Comparison of ENCODE assay signal across 19 cellular contexts in genomic region chr7:155489158-155489840, GRCh38. TPM values are rescaled to one million over a fixed set of nuclear protein-coding genes. Genes with fewer than 3 reads are reported as not detected.
DNase-seq lines count a peak whose midpoint lies in the region; ATAC-seq, FAIRE-seq and TF ChIP-seq lines count a peak whose summit lies in the region.
"Had no signal": no experiment of that assay in that cellular context is flagged by ENCODE, and none has a peak within 500 bp of the region (broad histone marks: within the 10 kb centered on the region; RNA-seq: fewer than 3 reads in every experiment).

No MANE protein-coding gene starts in this region.

- H3K9ac ChIP-seq in H1 (replicated peaks in 1 of 4; ENCODE audit: extremely low read depth in 1 of 4, low read depth in 3 of 4, low read length in 3 of 4) (no peak overlapping the region), neural progenitor cell (no peak overlapping the region)

- H4K5ac ChIP-seq in H1 (ENCODE audit: insufficient read length, low read depth, low read length), result no peak overlapping the region

- intact Hi-C loops in CD4-positive, alpha-beta memory T cell (cut with micrococcal nuclease), result no loop called here

- peak overlapping the region; percentile 39; the same call in 1 of the 2 replicates for H2BK5ac ChIP-seq in H1 (ENCODE audit: low read depth, low read length)

- H3K4me1 Mint-ChIP-seq in CD4-positive, alpha-beta memory T cell, result peaks cover 4 to 18% (median 8%) of the 10 kb centered on the region in 4 donors
- H3K4me1 Mint-ChIP-seq in neural progenitor cell, result peaks cover 85% of the 10 kb centered on the region

- POLR2A ChIA-PET in CD4-positive, alpha-beta memory T cell (lab: Charles Lee; ENCODE audit: partially characterized antibody), result no interaction called here
- POLR2A ChIA-PET in H1 (lab: Charles Lee; ENCODE audit: partially characterized antibody), result interaction anchor here (0.9 to 1.0 kb wide), 2 partner anchors 20 to 42 kb away, joined by 3 read pairs; no protein-coding TSS in a partner anchor

- H3K36me3 Mint-ChIP-seq in CD4-positive, alpha-beta memory T cell, result no peaks in the 10 kb centered on the region
- peaks cover 7% of the 10 kb centered on the region for H3K36me3 Mint-ChIP-seq in neural progenitor cell

- H3K23me2 ChIP-seq in H1 (ENCODE audit: low read depth, low read length), result peaks cover 3% of the 10 kb centered on the region; the same call in 1 of the 2 replicates

- H2AFZ ChIP-seq in H1 (ENCODE audit: low read length) (no peak overlapping the region), neural progenitor cell (replicated peaks) (no peak overlapping the region)

- no peaks in the 10 kb centered on the region for H3K9me3 ChIP-seq in CD4-positive, alpha-beta memory T cell (ENCODE audit: control insufficient read depth in 1 of 2, low read length in 2 of 2)
- H3K9me3 ChIP-seq in H1 (ENCODE audit: insufficient read depth in 2 of 2, low read depth in 1 of 2, low read length in 1 of 2) (no peaks in the 10 kb centered on the region), neural progenitor cell (ENCODE audit: low read depth) (no peaks in the 10 kb centered on the region)
- H3K9me3 ChIP-seq: thyroid gland had no signal

- TF ChIP-seq POLR2A in H1 (IDR thresholded peaks at IDR 0.05; ENCODE audit: control extremely low read depth in 1 of 2, low read depth in 2 of 2, low read length in 2 of 2), result no peak

- 88% methylated on average over 18 of the region's 20 CpGs; no CpG with 5 or more reads in 1 of the 2 experiments for WGBS in H1 (ENCODE audit: extremely low coverage in 1 of 2, insufficient coverage in 1 of 2, insufficient read length in 1 of 2, insufficient replicate concordance in 2 of 2, low coverage in 1 of 2, low lambda C conversion rate in 2 of 2, missing lambda C conversion rate in 1 of 2), 2 experiments

- no peak overlapping the region for H3K4me3 ChIP-seq in CD4-positive, alpha-beta memory T cell (ENCODE audit: low read length in 2 of 2)
- H3K4me3 ChIP-seq in H1 (ENCODE audit: extremely low read depth in 1 of 4, insufficient read depth in 2 of 4, low read depth in 3 of 4, low read length in 4 of 4), result no peak overlapping the region
- H3K4me3 ChIP-seq in neural progenitor cell, result no peak overlapping the region

- peak overlapping the region; percentile 88; the same call in 1 of the 2 replicates for H2BK15ac ChIP-seq in H1 (ENCODE audit: low read length)

- H3K4me3 Mint-ChIP-seq in CD4-positive, alpha-beta memory T cell, result peak overlapping the region in 5 of 8 donors; percentile 26 to 60 (median 40)
- H3K4me3 Mint-ChIP-seq in neural progenitor cell, result no peak overlapping the region

- H3K9me3 Mint-ChIP-seq in CD4-positive, alpha-beta memory T cell, result peaks cover 0 to 1% (median 0%) of the 10 kb centered on the region in 8 donors
- no peaks in the 10 kb centered on the region for H3K9me3 Mint-ChIP-seq in neural progenitor cell

- H3K18ac ChIP-seq in H1 (ENCODE audit: extremely low read depth, low read length), result peak overlapping the region; percentile 48; the same call in 1 of the 2 replicates

- no peak for TF ChIP-seq EP300 in H1 (IDR thresholded peaks at IDR 0.05; ENCODE audit: borderline replicate concordance in 1 of 2, low read depth in 2 of 2, low read length in 2 of 2)

- no peak overlapping the region for H4K91ac ChIP-seq in H1 (replicated peaks; ENCODE audit: insufficient read length, low read length)

- no peak overlapping the region for H3K4ac ChIP-seq in H1 (replicated peaks; ENCODE audit: insufficient read length, low read depth, low read length)

- H3K23ac ChIP-seq in H1 (ENCODE audit: insufficient read length), result no peak overlapping the region

- peak; percentile 50 for ATAC-seq in GM18502 (IDR thresholded peaks at IDR 0.05; ENCODE audit: poor library complexity, unreplicated experiment)
- ATAC-seq in GM19397 (IDR thresholded peaks at IDR 0.05; ENCODE audit: unreplicated experiment), result no peak

- peaks cover 8% of the 10 kb centered on the region for H3K4me1 ChIP-seq in CD4-positive, alpha-beta memory T cell (ENCODE audit: insufficient read depth, low read length)
- H3K4me1 ChIP-seq in H1 (replicated peaks in 1 of 4; ENCODE audit: control insufficient read depth in 3 of 4, insufficient read depth in 4 of 4, low read length in 3 of 4), result peaks cover 0 to 14% (median 12%) of the 10 kb centered on the region in 4 experiments; a peak in 6 of 7 replicates
- peaks cover 21% of the 10 kb centered on the region for H3K4me1 ChIP-seq in neural progenitor cell

- CTCF ChIA-PET in CD4-positive, alpha-beta memory T cell (lab: Charles Lee; ENCODE audit: partially characterized antibody), result no interaction called here
- CTCF ChIA-PET in H1 (lab: Charles Lee; ENCODE audit: partially characterized antibody), result interaction anchor here (0.8 to 1.6 kb wide), 3 partner anchors 14 to 75 kb away, joined by 3 to 4 read pairs (median 4); no protein-coding TSS in a partner anchor

- H3K56ac ChIP-seq in H1 (replicated peaks; ENCODE audit: insufficient read length, low read depth, low read length), result no peak overlapping the region

- TF ChIP-seq CTCF in H1 (IDR thresholded peaks at IDR 0.05; ENCODE audit: control extremely low read depth in 1 of 3, insufficient read depth in 1 of 3, low read depth in 1 of 3, low read length in 3 of 3) (no peak), neural progenitor cell (IDR thresholded peaks at IDR 0.05) (no peak)

- no peaks in the 10 kb centered on the region for H3K36me3 ChIP-seq in CD4-positive, alpha-beta memory T cell (ENCODE audit: insufficient read depth, low read length)
- H3K36me3 ChIP-seq in H1 (ENCODE audit: control insufficient read depth in 2 of 4, insufficient read depth in 4 of 4, low read length in 3 of 4), result no peaks in the 10 kb centered on the region
- H3K36me3 ChIP-seq in neural progenitor cell, result no peaks in the 10 kb centered on the region
- H3K36me3 ChIP-seq: thyroid gland had no signal

- no peaks in the 10 kb centered on the region for H3K79me1 ChIP-seq in H1 (ENCODE audit: low read depth, low read length)

- H3K27ac Mint-ChIP-seq in CD4-positive, alpha-beta memory T cell, result peak overlapping the region in 2 of 7 donors; percentile 36 to 73
- H3K27ac Mint-ChIP-seq in neural progenitor cell, result peak overlapping the region; percentile 94

- H3K4me2 ChIP-seq in H1 (ENCODE audit: insufficient read depth in 1 of 2, low read depth in 2 of 2, low read length in 2 of 2) (no peak overlapping the region), neural progenitor cell (no peak overlapping the region)

- H3K79me2 ChIP-seq in H1 (ENCODE audit: control insufficient read depth in 1 of 2, insufficient read depth in 2 of 2, low read length in 2 of 2) (no peaks in the 10 kb centered on the region), neural progenitor cell (ENCODE audit: low read depth) (no peaks in the 10 kb centered on the region)

- no peak overlapping the region for H3K27ac ChIP-seq in CD4-positive, alpha-beta memory T cell (ENCODE audit: low read depth, low read length)
- H3K27ac ChIP-seq in H1 (ENCODE audit: low read depth, low read length) (no peak overlapping the region), neural progenitor cell (no peak overlapping the region)
- H3K27ac ChIP-seq: HL-60, thyroid gland had no signal

- H4K8ac ChIP-seq in H1 (ENCODE audit: extremely low read depth, insufficient read depth, low read length), result peak overlapping the region; percentile 70; the same call in 1 of the 2 replicates

- H4K20me1 ChIP-seq in H1 (replicated peaks in 1 of 2; ENCODE audit: control insufficient read depth in 1 of 2, insufficient read depth in 2 of 2, low read length in 2 of 2) (peaks cover 0 to 3% of the 10 kb centered on the region in 2 experiments), neural progenitor cell (ENCODE audit: low read depth) (no peaks in the 10 kb centered on the region)

- peak overlapping the region; percentile 90; the same call in 1 of the 2 replicates for H2BK20ac ChIP-seq in H1 (ENCODE audit: low read length)

- TF ChIP-seq RAD21 in H1 (IDR thresholded peaks at IDR 0.05 in 1 of 2, conservative IDR thresholded peaks at IDR 0.05 in 1 of 2; ENCODE audit: low read depth in 2 of 2, low read length in 2 of 2), result no peak

- peak overlapping the region; percentile 68; the same call in 1 of the 2 replicates for H2BK12ac ChIP-seq in H1 (ENCODE audit: low read depth, low read length)

- peaks cover 9% of the 10 kb centered on the region for H3F3A ChIP-seq in neural progenitor cell (ENCODE audit: low read depth)

- H3K14ac ChIP-seq in H1 (ENCODE audit: insufficient read length), result no peak overlapping the region

- no peak for FAIRE-seq in H1 (lab: Jason Lieb, UNC)

- H3K27me3 Mint-ChIP-seq in CD4-positive, alpha-beta memory T cell, result peaks cover 15 to 16% of the 10 kb centered on the region in 2 donors
- H3K27me3 Mint-ChIP-seq in neural progenitor cell (ENCODE audit: insufficient read depth, low read depth), result peaks cover 18% of the 10 kb centered on the region

- no peak overlapping the region for H2BK120ac ChIP-seq in H1 (replicated peaks; ENCODE audit: low read depth, low read length)

- DNase-seq in CD4-positive, alpha-beta memory T cell, result no peak
- DNase-seq in H1 (ENCODE audit: low read depth in 1 of 2, low spot score in 2 of 2) (no peak), neural progenitor cell (ENCODE audit: low spot score) (no peak), SW 1271 (lab: John Stamatoyannopoulos, UW) (no peak), kidney tubule cell (ENCODE audit: low spot score) (no peak)
- DNase-seq: COR-L47; DND-41; GOT3; head of caudate nucleus; midbrain; NCI-H1417; NCI-H2081 treated with DMSO at 0.1 percent for 48 hours; NCI-H446 treated with DMSO at 0.1 percent for 48 hours; SHP77 treated with DMSO at 0.1 percent for 48 hours; stimulated activated CD4-positive, alpha-beta T cell treated with anti-CD3 and anti-CD28 coated beads, Interleukin-1b, Interleukin-23, amount 100 ng/mL, for 48 hours; thyroid gland had no signal

- H2AK5ac ChIP-seq in H1 (ENCODE audit: low read depth, low read length), result peak overlapping the region; percentile 53; the same call in 1 of the 2 replicates

- no peaks in the 10 kb centered on the region for H3K27me3 ChIP-seq in CD4-positive, alpha-beta memory T cell (ENCODE audit: insufficient read depth, low read length)
- H3K27me3 ChIP-seq in H1 (replicated peaks in 1 of 4; ENCODE audit: control insufficient read depth in 3 of 4, extremely low read depth in 1 of 4, insufficient read depth in 3 of 4, low read length in 3 of 4) (peaks cover 17 to 83% (median 67%) of the 10 kb centered on the region in 4 experiments), neural progenitor cell (peaks cover 100% of the 10 kb centered on the region)
- H3K27me3 ChIP-seq: thyroid gland had no signal

RNA-seq across cellular contexts. Expression of gene EN2, which starts 31.4 kb away (rescaled TPM):
- not detected for total RNA-seq in CD4-positive, alpha-beta memory T cell
- polyA plus RNA-seq in CD4-positive, alpha-beta memory T cell, result not detected
- not detected in 2 replicates for total RNA-seq in H1 (2021; fragmentation: NEBNext Ultra II Directional; extraction: Animal tissue kit (Norgen Biotek cat#: 25700))
- polyA plus RNA-seq in H1 (2011; rRNA removed), result 0.03 TPM in 1 of 2 replicates, not detected in the other
- polyA plus RNA-seq in H1 (2011; cell fraction: cytosol; rRNA removed), result not detected
- polyA plus RNA-seq in H1 (2011; cell fraction: nucleus; rRNA removed), result not detected
- polyA plus RNA-seq in H1 (2012, experiment 1 of 2), result 0.04 TPM in 1 of 4 replicates, not detected in the others
- polyA plus RNA-seq in H1 (2012, experiment 2 of 2), result not detected
- not detected for polyA plus RNA-seq in H1 (2013, experiment 1 of 2)
- polyA plus RNA-seq in H1 (2013, experiment 2 of 2), result not detected
- polyA minus RNA-seq in H1 (2011; rRNA and poly(A)+ RNA removed), result not detected in 2 replicates
- polyA minus RNA-seq in H1 (2011; cell fraction: cytosol; rRNA and poly(A)+ RNA removed), result not detected
- not detected for polyA minus RNA-seq in H1 (2011; cell fraction: nucleus; rRNA and poly(A)+ RNA removed)
- not detected in 2 replicates for total RNA-seq in neural progenitor cell (ENCODE audit: low replicate concordance)

RNA-seq across cellular contexts. Expression of gene CNPY1, which starts 57.1 kb away (rescaled TPM):
- not detected for total RNA-seq in CD4-positive, alpha-beta memory T cell
- not detected for polyA plus RNA-seq in CD4-positive, alpha-beta memory T cell
- total RNA-seq in H1 (2021; fragmentation: NEBNext Ultra II Directional; extraction: Animal tissue kit (Norgen Biotek cat#: 25700)), result not detected in 2 replicates
- not detected in 2 replicates for polyA plus RNA-seq in H1 (2011; rRNA removed)
- polyA plus RNA-seq in H1 (2011; cell fraction: cytosol; rRNA removed), result not detected
- not detected for polyA plus RNA-seq in H1 (2011; cell fraction: nucleus; rRNA removed)
- polyA plus RNA-seq in H1 (2012, experiment 1 of 2), result not detected in 4 replicates
- not detected for polyA plus RNA-seq in H1 (2012, experiment 2 of 2)
- polyA plus RNA-seq in H1 (2013, experiment 1 of 2), result not detected
- polyA plus RNA-seq in H1 (2013, experiment 2 of 2), result not detected
- polyA minus RNA-seq in H1 (2011; rRNA and poly(A)+ RNA removed), result not detected in 2 replicates
- not detected for polyA minus RNA-seq in H1 (2011; cell fraction: cytosol; rRNA and poly(A)+ RNA removed)
- 0.30 TPM for polyA minus RNA-seq in H1 (2011; cell fraction: nucleus; rRNA and poly(A)+ RNA removed)
- total RNA-seq in neural progenitor cell (ENCODE audit: low replicate concordance), result not detected in 2 replicates
- total RNA-seq: thyroid gland had no signal
